8 cellular contexts compared by ENCODE assay signal in genomic region chr1:46718340-46718726, GRCh38. TPM values are rescaled to one million over a fixed set of nuclear protein-coding genes. Genes with fewer than 3 reads are reported as not detected.
DNase-seq lines count a peak whose midpoint lies in the region; TF ChIP-seq lines count a peak whose summit lies in the region.

No MANE protein-coding gene starts in this region.

- H3K4me2 ChIP-seq in H9 (ENCODE audit: insufficient read depth, insufficient read length, low read length) = peak overlapping the region; percentile 99

- no peak overlapping the region for H3K23ac ChIP-seq in H9 (ENCODE audit: insufficient read length, low read depth, low read length)

- H2BK15ac ChIP-seq in H9 (ENCODE audit: low read depth, low read length) = no peak overlapping the region

- H3K36me3 Mint-ChIP-seq in H9 (ENCODE audit: insufficient read depth in 1 of 3, low read depth in 3 of 3) = peaks cover 3 to 41% (median 15%) of the 10 kb centered on the region in 3 experiments; a peak in 5 of 7 replicates
- peaks cover 14% of the 10 kb centered on the region for H3K36me3 Mint-ChIP-seq in activated T-helper 1 cell treated with anti-CD3 and anti-CD28 coated beads, Interleukin-12 subunit alpha, Interleukin-12 subunit beta, Interleukin-2, Interleukin-4 antibody, amounts not matched to agents 30 ng/mL and 10 ng/mL and 1 ng/mL, durations not matched to agents 14 hours and 24 hours and 36 hours (ENCODE audit: low read depth)

- intact Hi-C loops in activated T-helper 1 cell treated with anti-CD3 and anti-CD28 coated beads, Interleukin-12 subunit alpha, Interleukin-12 subunit beta, Interleukin-2, Interleukin-4 antibody, amounts not matched to agents 30 ng/mL and 10 ng/mL and 1 ng/mL, durations not matched to agents 14 hours and 24 hours and 36 hours (cut with micrococcal nuclease) = loop anchor here (2.0 to 5.0 kb wide), 4 partner anchors 42 to 471 kb away; partner anchors contain the start of genes LRRC41, RAD54L and UQCRH

- H4K91ac ChIP-seq in H9 (ENCODE audit: insufficient read length, low read depth, low read length) = no peak overlapping the region

- H3K79me1 ChIP-seq in H9 (ENCODE audit: insufficient read depth, low read depth, low read length, poor library complexity, severe bottlenecking) = peaks cover 16% of the 10 kb centered on the region

- peak overlapping the region; percentile 86 for H3K27ac ChIP-seq in 22Rv1
- H3K27ac ChIP-seq in H9 (ENCODE audit: insufficient read length, low read depth, low read length) = no peak overlapping the region
- peak overlapping the region; percentile 73 for H3K27ac ChIP-seq in substantia nigra (ENCODE audit: low read depth, low read length, poor library complexity, severe bottlenecking)

- H3K56ac ChIP-seq in H9 (ENCODE audit: insufficient read length, low read depth, low read length) = no peak overlapping the region

- H2AFZ ChIP-seq in H9 (ENCODE audit: low read length) = no peak overlapping the region

- H4K5ac ChIP-seq in H9 (ENCODE audit: insufficient read length, low read depth, low read length) = no peak overlapping the region

- no peak overlapping the region for H4K8ac ChIP-seq in H9 (replicated peaks; ENCODE audit: insufficient read length, low read depth, low read length)

- H3K79me2 ChIP-seq in H9 (ENCODE audit: insufficient read depth, low read length) = peaks cover 15% of the 10 kb centered on the region

- TF ChIP-seq CTCF in 22Rv1 (IDR thresholded peaks at IDR 0.05) (no peak), H9 (conservative IDR thresholded peaks at IDR 0.05) (no peak)

- H3K4ac ChIP-seq in H9 (ENCODE audit: low read depth, low read length) = no peak overlapping the region

- H3K9me3 Mint-ChIP-seq in H9 = no peaks in the 10 kb centered on the region
- H3K9me3 Mint-ChIP-seq in activated T-helper 1 cell treated with anti-CD3 and anti-CD28 coated beads, Interleukin-12 subunit alpha, Interleukin-12 subunit beta, Interleukin-2, Interleukin-4 antibody, amounts not matched to agents 30 ng/mL and 10 ng/mL and 1 ng/mL, durations not matched to agents 14 hours and 24 hours and 36 hours = no peaks in the 10 kb centered on the region

- no peak overlapping the region for H2BK12ac ChIP-seq in H9 (ENCODE audit: insufficient read length, low read depth, low read length)

- H3K14ac ChIP-seq in H9 (ENCODE audit: insufficient read depth, low read length) = 0 out of 2 replicates have a peak overlapping the region, but pooled peaks have one; percentile 87

- peak overlapping the region; percentile 92 to 96 for H3K4me3 Mint-ChIP-seq in H9
- peak overlapping the region; percentile 97 for H3K4me3 Mint-ChIP-seq in activated T-helper 1 cell treated with anti-CD3 and anti-CD28 coated beads, Interleukin-12 subunit alpha, Interleukin-12 subunit beta, Interleukin-2, Interleukin-4 antibody, amounts not matched to agents 30 ng/mL and 10 ng/mL and 1 ng/mL, durations not matched to agents 14 hours and 24 hours and 36 hours

- H3K18ac ChIP-seq in H9 (ENCODE audit: insufficient read length, low read depth, low read length) = peak overlapping the region; percentile 68

- peak overlapping the region; percentile 87 for H3K9ac ChIP-seq in H9 (ENCODE audit: extremely low read depth, insufficient read length, low read length)

- no peak overlapping the region for H2BK120ac ChIP-seq in H9 (ENCODE audit: low read depth, low read length, poor library complexity, severe bottlenecking)

- WGBS in H9 (ENCODE audit: extremely low coverage, insufficient read length, low lambda C conversion rate) = no CpG with 5 or more reads among the region's 12 CpGs

- H4K20me1 ChIP-seq in H9 (ENCODE audit: control insufficient read depth, insufficient read depth, insufficient read length) = no peaks in the 10 kb centered on the region

- H2BK5ac ChIP-seq in H9 (ENCODE audit: insufficient read length, low read length) = no peak overlapping the region

- H3K23me2 ChIP-seq in H9 (ENCODE audit: insufficient read length, low read depth, low read length, poor library complexity, severe bottlenecking) = peaks cover 8% of the 10 kb centered on the region

- H3K9me3 ChIP-seq in H9 (ENCODE audit: control insufficient read depth, low read depth, low read length) = no peaks in the 10 kb centered on the region

- DNase-seq in H9 (no peak), iPS-NIHi7 (ENCODE audit: extremely low spot score) (peak; percentile 27), substantia nigra (lab: John Stamatoyannopoulos, UW) (no peak), inferior parietal cortex (ENCODE audit: extremely low spot score) (no peak), NCI-H510A treated with DMSO at 0.1 percent for 48 hours (lab: John Stamatoyannopoulos, UW) (no peak), NCI-H226 (no peak)
- no peak for DNase-seq in activated T-helper 1 cell treated with anti-CD3 and anti-CD28 coated beads, Interleukin-12 subunit alpha, Interleukin-12 subunit beta, Interleukin-2, Interleukin-4 antibody, amounts not matched to agents 30 ng/mL and 10 ng/mL and 1 ng/mL, durations not matched to agents 14 hours and 24 hours and 36 hours (ENCODE audit: low spot score)

- no peak overlapping the region for H2BK20ac ChIP-seq in H9 (ENCODE audit: low read depth, low read length, poor library complexity, severe bottlenecking)

- no peak overlapping the region for H2AK5ac ChIP-seq in H9 (ENCODE audit: insufficient read length, low read length)

- H3K27me3 ChIP-seq in H9 (ENCODE audit: insufficient read depth, low read length) = no peaks in the 10 kb centered on the region

- H3K27ac Mint-ChIP-seq in H9 = peak overlapping the region; percentile 2 to 93 (median 75); a peak in 4 of 7 replicates
- H3K27ac Mint-ChIP-seq in activated T-helper 1 cell treated with anti-CD3 and anti-CD28 coated beads, Interleukin-12 subunit alpha, Interleukin-12 subunit beta, Interleukin-2, Interleukin-4 antibody, amounts not matched to agents 30 ng/mL and 10 ng/mL and 1 ng/mL, durations not matched to agents 14 hours and 24 hours and 36 hours = peak overlapping the region; percentile 94

- H3K4me1 Mint-ChIP-seq in H9 = peaks cover 21 to 25% of the 10 kb centered on the region in 2 experiments
- peaks cover 41% of the 10 kb centered on the region for H3K4me1 Mint-ChIP-seq in activated T-helper 1 cell treated with anti-CD3 and anti-CD28 coated beads, Interleukin-12 subunit alpha, Interleukin-12 subunit beta, Interleukin-2, Interleukin-4 antibody, amounts not matched to agents 30 ng/mL and 10 ng/mL and 1 ng/mL, durations not matched to agents 14 hours and 24 hours and 36 hours (ENCODE audit: low read depth)

- H3K27me3 Mint-ChIP-seq in H9 (ENCODE audit: low read depth) = peaks cover 6% of the 10 kb centered on the region; the same call in 1 of the 2 replicates
- no peaks in the 10 kb centered on the region for H3K27me3 Mint-ChIP-seq in activated T-helper 1 cell treated with anti-CD3 and anti-CD28 coated beads, Interleukin-12 subunit alpha, Interleukin-12 subunit beta, Interleukin-2, Interleukin-4 antibody, amounts not matched to agents 30 ng/mL and 10 ng/mL and 1 ng/mL, durations not matched to agents 14 hours and 24 hours and 36 hours (ENCODE audit: insufficient read depth)

- peaks cover 9% of the 10 kb centered on the region; the same call in 1 of the 2 replicates for H3K4me1 ChIP-seq in H9 (ENCODE audit: insufficient read depth, low read length)

- H3T11ph ChIP-seq in H9 (ENCODE audit: low read length) = no peak overlapping the region

RNA-seq across cellular contexts. Expression of gene EFCAB14, which starts 0.6 kb away (rescaled TPM):
- total RNA-seq in H9 (2021) = 41.6 and 42.2 TPM in 2 replicates
- total RNA-seq in activated T-helper 1 cell treated with anti-CD3 and anti-CD28 coated beads, Interleukin-12 subunit alpha, Interleukin-12 subunit beta, Interleukin-2, Interleukin-4 antibody, amounts not matched to agents 30 ng/mL and 10 ng/mL and 1 ng/mL, durations not matched to agents 14 hours and 24 hours and 36 hours = 67.0 and 70.4 TPM in 2 replicates

RNA-seq across cellular contexts. Expression of gene TEX38, which starts 46.7 kb away (rescaled TPM):
- not detected in 2 replicates for total RNA-seq in H9 (2021)
- total RNA-seq in activated T-helper 1 cell treated with anti-CD3 and anti-CD28 coated beads, Interleukin-12 subunit alpha, Interleukin-12 subunit beta, Interleukin-2, Interleukin-4 antibody, amounts not matched to agents 30 ng/mL and 10 ng/mL and 1 ng/mL, durations not matched to agents 14 hours and 24 hours and 36 hours = 0.18 TPM in 1 of 2 replicates, not detected in the other

RNA-seq across cellular contexts. Expression of gene ATPAF1, which starts 50.2 kb away (rescaled TPM):
- 57.3 and 59.6 TPM in 2 replicates for total RNA-seq in H9 (2021)
- 40.9 and 46.3 TPM in 2 replicates for total RNA-seq in activated T-helper 1 cell treated with anti-CD3 and anti-CD28 coated beads, Interleukin-12 subunit alpha, Interleukin-12 subunit beta, Interleukin-2, Interleukin-4 antibody, amounts not matched to agents 30 ng/mL and 10 ng/mL and 1 ng/mL, durations not matched to agents 14 hours and 24 hours and 36 hours
